In genomic region chr1:179217943-179218507, GRCh38 we compare ENCODE assay signal across 8 cellular contexts. TPM values are rescaled to one million over a fixed set of nuclear protein-coding genes. Genes with fewer than 3 reads are reported as not detected.
DNase-seq lines count a peak whose midpoint lies in the region; ATAC-seq and TF ChIP-seq lines count a peak whose summit lies in the region.

No MANE protein-coding gene starts in this region.

- H3K36me3 Mint-ChIP-seq in brain (peaks cover 61% of the 10 kb centered on the region), endothelial cell (ENCODE audit: low read depth, unreplicated experiment) (peaks cover 5% of the 10 kb centered on the region)

- H3K9me3 Mint-ChIP-seq in brain (no peaks in the 10 kb centered on the region), endothelial cell (ENCODE audit: unreplicated experiment) (no peaks in the 10 kb centered on the region)

- H3K4me1 Mint-ChIP-seq in brain (peaks cover 9% of the 10 kb centered on the region), endothelial cell (ENCODE audit: unreplicated experiment) (no peaks in the 10 kb centered on the region)

- H3K27ac ChIP-seq in muscle layer of duodenum (ENCODE audit: low read length): peak overlapping the region; percentile 58
- no peak overlapping the region for H3K27ac ChIP-seq in SJCRH30

- DNase-seq in AG10803 (ENCODE audit: low read depth) (peak; percentile 70), M059J (ENCODE audit: low read depth) (peak; percentile 47), endothelial cell (ENCODE audit: low spot score) (no peak), SJCRH30 (no peak), iPS-NIHi11 (ENCODE audit: low spot score) (no peak)

- H3K4me3 ChIP-seq in AG10803 (ENCODE audit: low read length): no peak overlapping the region
- H3K4me3 ChIP-seq in muscle layer of duodenum (ENCODE audit: low read depth in 1 of 2, low read length in 2 of 2): no peak overlapping the region
- no peak overlapping the region for H3K4me3 ChIP-seq in SJCRH30

- no peak for ATAC-seq in HG03460 (IDR thresholded peaks at IDR 0.05; ENCODE audit: unreplicated experiment)

- H3K4me1 ChIP-seq in muscle layer of duodenum (ENCODE audit: control insufficient read depth in 1 of 2, insufficient read depth in 2 of 2, low read length in 2 of 2): no peaks in the 10 kb centered on the region
- no peaks in the 10 kb centered on the region for H3K4me1 ChIP-seq in SJCRH30

- H3K9me3 ChIP-seq in muscle layer of duodenum (ENCODE audit: control insufficient read depth in 1 of 2, low read length in 2 of 2) (no peaks in the 10 kb centered on the region), SJCRH30 (replicated peaks) (no peaks in the 10 kb centered on the region)

- TF ChIP-seq CTCF in AG10803 (conservative IDR thresholded peaks at IDR 0.05; ENCODE audit: low read length): no peak
- no peak for TF ChIP-seq CTCF in brain (conservative IDR thresholded peaks at IDR 0.05)
- no peak for TF ChIP-seq CTCF in endothelial cell (IDR thresholded peaks at IDR 0.05; ENCODE audit: unreplicated experiment)

- no peaks in the 10 kb centered on the region for H3K36me3 ChIP-seq in muscle layer of duodenum (ENCODE audit: control insufficient read depth in 1 of 2, insufficient read depth in 2 of 2, low read length in 2 of 2)
- H3K36me3 ChIP-seq in SJCRH30: no peaks in the 10 kb centered on the region; the same call in 1 of the 2 replicates

- H3K27me3 Mint-ChIP-seq in brain (peaks cover 2% of the 10 kb centered on the region), endothelial cell (ENCODE audit: unreplicated experiment) (no peaks in the 10 kb centered on the region)

- no peak overlapping the region for H3K4me3 Mint-ChIP-seq in brain
- H3K4me3 Mint-ChIP-seq in endothelial cell (ENCODE audit: unreplicated experiment): no peak overlapping the region

- peak overlapping the region in 3 of 5 experiments; percentile 34 to 49 (median 39) for H3K27ac Mint-ChIP-seq in brain
- no peak overlapping the region for H3K27ac Mint-ChIP-seq in endothelial cell (ENCODE audit: unreplicated experiment)

- H3K27me3 ChIP-seq in muscle layer of duodenum (ENCODE audit: low read depth, low read length) (no peaks in the 10 kb centered on the region), SJCRH30 (no peaks in the 10 kb centered on the region)

RNA-seq across cellular contexts. Expression of gene ABL2, which starts 11.5 kb away (rescaled TPM):
- 17.3 and 38.3 TPM in 2 replicates for total RNA-seq in M059J (2014; rRNA removed; shearing (Covaris generic))
- polyA plus RNA-seq in brain (ENCODE audit: insufficient read depth, low read depth, low replicate concordance): 6.2 TPM
- 160 TPM for total RNA-seq in endothelial cell (ENCODE audit: unreplicated experiment)
- total RNA-seq in SJCRH30 (2014; rRNA removed; shearing (Covaris generic)): 11.5 and 14.5 TPM in 2 replicates

Comparison
In these comparisons a context has a peak if more than half of its experiments do, and no peak if none do; other contexts are left out.
1. DNase-seq: peak in AG10803 (single experiment) and M059J (single experiment); none in endothelial cell (single experiment), SJCRH30 (0 of 2) and iPS-NIHi11 (single experiment).